In the genomic region with DNA sequence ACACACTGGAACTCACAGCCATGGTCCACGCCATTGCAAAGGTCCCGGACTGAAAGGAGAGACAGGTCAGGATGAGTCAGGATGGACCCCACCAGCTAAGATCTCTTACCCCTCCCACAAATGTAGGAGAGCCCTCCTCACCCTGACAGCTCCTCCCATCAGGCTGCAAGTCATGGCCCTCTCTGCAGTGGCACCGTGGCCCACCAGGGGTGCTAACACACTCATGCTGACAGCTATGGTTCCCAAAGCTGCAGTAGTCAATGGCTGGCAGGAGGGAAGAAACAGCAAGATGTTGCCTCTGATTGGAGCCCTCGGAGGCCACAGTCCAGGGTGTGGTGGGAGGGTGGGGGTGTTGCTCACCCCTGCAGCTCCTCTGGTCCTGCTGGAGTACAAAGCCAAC, we compare ENCODE assay signal across 9 cellular contexts. TPM values are rescaled to one million over a fixed set of nuclear protein-coding genes. Genes with fewer than 3 reads are reported as not detected.
DNase-seq lines count a peak whose midpoint lies in the region; ATAC-seq and TF ChIP-seq lines count a peak whose summit lies in the region.
"Had no signal": no experiment of that assay in that cellular context is flagged by ENCODE, and none has a peak within 500 bp of the region (broad histone marks: within the 10 kb centered on the region; RNA-seq: fewer than 3 reads in every experiment).

No MANE protein-coding gene starts in this region.

- peak; percentile 56 to 77 (median 61) for ATAC-seq in natural killer cell
- ATAC-seq in HG03025 (IDR thresholded peaks at IDR 0.05; ENCODE audit: low FRiP score, unreplicated experiment) = no peak

- DNase-seq in stimulated activated CD4-positive, alpha-beta T cell treated with anti-CD3 and anti-CD28 coated beads, Interleukin-12 subunit alpha, Interleukin-12 subunit beta, amount 100 ng/mL, for 48 hours (ENCODE audit: low read depth in 2 of 3, low spot score in 1 of 3) = peak in 2 of 3 donors; percentile 27 to 51
- no peak for DNase-seq in stimulated activated CD4-positive, alpha-beta T cell treated with anti-CD3 and anti-CD28 coated beads, Interleukin-12 subunit alpha, Interleukin-12 subunit beta, amount 100 ng/mL, for 4 hours
- peak; percentile 57 for DNase-seq in M059J (ENCODE audit: low read depth)
- DNase-seq in activated naive CD4-positive, alpha-beta T cell treated with anti-CD3 and anti-CD28 coated beads, Interleukin-2, amount 50 U/mL, for 16 hours = peak; percentile 51
- no peak for DNase-seq in natural killer cell
- no peak for DNase-seq in G401 (ENCODE audit: low spot score)
- DNase-seq in NCI-H187 treated with DMSO at 0.1 percent for 48 hours (lab: John Stamatoyannopoulos, UW) = no peak

- peaks cover 25 to 43% of the 10 kb centered on the region in 2 donors for H3K27me3 Mint-ChIP-seq in natural killer cell (ENCODE audit: low read depth in 2 of 2)

- no peak for TF ChIP-seq CTCF in natural killer cell (IDR thresholded peaks at IDR 0.05)

- H3K36me3 Mint-ChIP-seq in natural killer cell = no peaks in the 10 kb centered on the region

- in situ Hi-C loops in G401 (cut with HindIII; ENCODE audit: low sequenced_read_pairs) = loop anchor here (25.0 kb wide), 2 partner anchors 186 to 461 kb away; no protein-coding TSS in a partner anchor

- H3K27ac Mint-ChIP-seq in natural killer cell = no peak overlapping the region

- intact Hi-C loops in natural killer cell (cut with micrococcal nuclease) = no loop called here

- no peaks in the 10 kb centered on the region for H3K4me1 Mint-ChIP-seq in natural killer cell

- H3K9me3 Mint-ChIP-seq in natural killer cell = no peaks in the 10 kb centered on the region

- H3K4me3 Mint-ChIP-seq in natural killer cell = no peak overlapping the region

RNA-seq across cellular contexts. Expression of a gene that starts 5.7 kb away (rescaled TPM):
- total RNA-seq in M059J (2014; rRNA removed; shearing (Covaris generic)) = not detected in 2 replicates
- not detected for total RNA-seq in natural killer cell
- total RNA-seq in G401 (2014; rRNA removed; shearing (Covaris generic)) = not detected in 2 replicates
- total RNA-seq: aorta had no signal

RNA-seq across cellular contexts. Expression of a gene that starts 7.1 kb away (rescaled TPM):
- not detected in 2 replicates for total RNA-seq in M059J (2014; rRNA removed; shearing (Covaris generic))
- total RNA-seq in natural killer cell = not detected
- total RNA-seq in G401 (2014; rRNA removed; shearing (Covaris generic)) = not detected in 2 replicates

RNA-seq across cellular contexts. Expression of a gene that starts 46.6 kb away (rescaled TPM):
- total RNA-seq in M059J (2014; rRNA removed; shearing (Covaris generic)) = 0.30 TPM in 1 of 2 replicates, not detected in the other
- total RNA-seq in natural killer cell = under 1 TPM in 1 of 3 donors, not detected in 2; 0.90 TPM
- total RNA-seq in G401 (2014; rRNA removed; shearing (Covaris generic)) = not detected in 2 replicates

RNA-seq across cellular contexts. Expression of a gene that starts 47.3 kb away (rescaled TPM):
- 177 and 189 TPM in 2 replicates for total RNA-seq in M059J (2014; rRNA removed; shearing (Covaris generic))
- total RNA-seq in natural killer cell = 1 to 10 TPM in 2 of 3 donors, under 1 TPM in 1; 0.45 to 1.8 (median 1.5) TPM
- total RNA-seq in G401 (2014; rRNA removed; shearing (Covaris generic)) = 16.4 and 24.7 TPM in 2 replicates

Comparison
In these comparisons a context has a peak if more than half of its experiments do, and no peak if none do; other contexts are left out.
1. DNase-seq: peak in stimulated activated CD4-positive, alpha-beta T cell treated with anti-CD3 and anti-CD28 coated beads, Interleukin-12 subunit alpha, Interleukin-12 subunit beta, amount 100 ng/mL, for 48 hours (2 of 3), M059J (single experiment) and activated naive CD4-positive, alpha-beta T cell treated with anti-CD3 and anti-CD28 coated beads, Interleukin-2, amount 50 U/mL, for 16 hours (single experiment); none in stimulated activated CD4-positive, alpha-beta T cell treated with anti-CD3 and anti-CD28 coated beads, Interleukin-12 subunit alpha, Interleukin-12 subunit beta, amount 100 ng/mL, for 4 hours (single experiment), natural killer cell (single experiment), G401 (single experiment) and NCI-H187 treated with DMSO at 0.1 percent for 48 hours (single experiment).